1 cellular context compared by ENCODE assay signal in genomic region chr1:151716771-151717631, GRCh38.
A peak's percentile ranks its signal among the peaks of the same experiment; 100 is the strongest.
TF ChIP-seq lines count a peak whose summit lies in the region.

Gene CELF3, minus strand, starts transcription at chr1:151716803. Its CDS starts 783 bp downstream, at chr1:151716020.

TF ChIP-seq in K562, 482 proteins besides CTCF, POLR2A, EP300 and RAD21 (continued from another document and continues in another):
- TF ChIP-seq SNAPC5 (CRISPR knock-in tag; IDR thresholded peaks at IDR 0.05): no peak
- no peak for TF ChIP-seq ZFP91 (CRISPR knock-in tag; IDR thresholded peaks at IDR 0.05)
- TF ChIP-seq PHB (CRISPR knock-in tag; IDR thresholded peaks at IDR 0.05): no peak
- no peak for TF ChIP-seq E2F4 (CRISPR knock-in tag; IDR thresholded peaks at IDR 0.05; ENCODE audit: low read depth)
- peak; percentile 31; the same call in 1 of the 2 replicates for TF ChIP-seq SMARCA4 (IDR thresholded peaks at IDR 0.05)
- no peak for TF ChIP-seq THRA (IDR thresholded peaks at IDR 0.05)
- no peak for TF ChIP-seq ZZZ3 (IDR thresholded peaks at IDR 0.05)
- TF ChIP-seq MCM3 (IDR thresholded peaks at IDR 0.05): no peak
- no peak for TF ChIP-seq DACH1 (IDR thresholded peaks at IDR 0.05; ENCODE audit: partially characterized antibody)
- TF ChIP-seq PCBP1 (IDR thresholded peaks at IDR 0.05; ENCODE audit: low read depth, low read length, poor library complexity, severe bottlenecking): no peak
- peak; percentile 93 for TF ChIP-seq REST (CRISPR knock-in tag; IDR thresholded peaks at IDR 0.05; ENCODE audit: low read depth)
- no peak for TF ChIP-seq PHF20 (IDR thresholded peaks at IDR 0.05; ENCODE audit: partially characterized antibody)
- TF ChIP-seq ZNF696 (CRISPR knock-in tag; conservative IDR thresholded peaks at IDR 0.05): no peak
- TF ChIP-seq USF1 (CRISPR knock-in tag; IDR thresholded peaks at IDR 0.05): no peak
- TF ChIP-seq ZNF75A (CRISPR knock-in tag; IDR thresholded peaks at IDR 0.05): no peak
- TF ChIP-seq ZNF436 (CRISPR knock-in tag; IDR thresholded peaks at IDR 0.05): no peak
- TF ChIP-seq ATF1 (CRISPR knock-in tag; IDR thresholded peaks at IDR 0.05): no peak
- TF ChIP-seq ATF1 (tag; IDR thresholded peaks at IDR 0.05): peak; percentile 62
- 0 out of 2 replicates have a peak, but pooled peaks have one; percentile 46 for TF ChIP-seq SNIP1 (IDR thresholded peaks at IDR 0.05; ENCODE audit: low read depth)
- peak; percentile 9; the same call in 1 of the 2 replicates for TF ChIP-seq STAT5A (IDR thresholded peaks at IDR 0.05; ENCODE audit: borderline replicate concordance, low read length)
- TF ChIP-seq TBL1XR1 (IDR thresholded peaks at IDR 0.05; ENCODE audit: low read length in 2 of 2): 0 out of 4 replicates have a peak, but pooled peaks of 1 of the 2 experiments have one; percentile 20
- no peak for TF ChIP-seq XRCC4 (IDR thresholded peaks at IDR 0.05; ENCODE audit: extremely low read depth, insufficient read depth, insufficient read length)
- TF ChIP-seq POLR3A (IDR thresholded peaks at IDR 0.05; ENCODE audit: borderline replicate concordance, extremely low read depth, insufficient read depth, insufficient read length): no peak
- no peak for TF ChIP-seq SMARCB1 (IDR thresholded peaks at IDR 0.05; ENCODE audit: insufficient read length, low read depth)
- peak; percentile 34; the same call in 1 of the 2 replicates for TF ChIP-seq HLTF (IDR thresholded peaks at IDR 0.05)
- peak in 1 of 2 experiments; percentile 56; a peak in 2 of 4 replicates for TF ChIP-seq KDM1A (IDR thresholded peaks at IDR 0.05)
- no peak for TF ChIP-seq PKNOX1 (IDR thresholded peaks at IDR 0.05)
- TF ChIP-seq ZNF644 (tag; IDR thresholded peaks at IDR 0.05; ENCODE audit: low read depth): no peak
- 0 out of 2 replicates have a peak, but pooled peaks have one; percentile 17 for TF ChIP-seq ATF4 (CRISPR knock-in tag; IDR thresholded peaks at IDR 0.05)
- peak; percentile 75; the same call in 1 of the 2 replicates for TF ChIP-seq KLF13 (tag; IDR thresholded peaks at IDR 0.05; ENCODE audit: borderline replicate concordance, low read depth)
- peak; percentile 62 for TF ChIP-seq SOX6 (IDR thresholded peaks at IDR 0.05)
- no peak for TF ChIP-seq RBM14 (IDR thresholded peaks at IDR 0.05; ENCODE audit: borderline replicate concordance, insufficient read depth, low read depth, low read length)
- TF ChIP-seq ZNF24 (IDR thresholded peaks at IDR 0.05): no peak
- no peak for TF ChIP-seq DLX4 (CRISPR knock-in tag; IDR thresholded peaks at IDR 0.05)
- TF ChIP-seq E2F3 (CRISPR knock-in tag; IDR thresholded peaks at IDR 0.05): no peak
- TF ChIP-seq ZBTB7A (IDR thresholded peaks at IDR 0.05; ENCODE audit: borderline replicate concordance, control insufficient read depth, low read depth, low read length): peak; percentile 44; the same call in 1 of the 2 replicates
- no peak for TF ChIP-seq ARID3A (IDR thresholded peaks at IDR 0.05; ENCODE audit: borderline replicate concordance, low read depth, low read length)
- peak in 1 of 2 experiments; percentile 100 for TF ChIP-seq NCOA2 (IDR thresholded peaks at IDR 0.05; ENCODE audit: partially characterized antibody in 2 of 2)
- TF ChIP-seq CREB3 (tag; conservative IDR thresholded peaks at IDR 0.05; ENCODE audit: low read depth): no peak
- TF ChIP-seq HMG20B (CRISPR knock-in tag; IDR thresholded peaks at IDR 0.05): no peak
- no peak for TF ChIP-seq CBX1 (IDR thresholded peaks at IDR 0.05; ENCODE audit: low read depth)
- TF ChIP-seq ZNF316 (IDR thresholded peaks at IDR 0.05): no peak
- TF ChIP-seq EP400 (IDR thresholded peaks at IDR 0.05): no peak
- TF ChIP-seq MIER1 (IDR thresholded peaks at IDR 0.05; ENCODE audit: low read depth): peak; percentile 98
- 0 out of 2 replicates have a peak, but pooled peaks have one; percentile 19 for TF ChIP-seq ATF6 (CRISPR knock-in tag; IDR thresholded peaks at IDR 0.05)
- TF ChIP-seq DMBX1 (CRISPR knock-in tag; IDR thresholded peaks at IDR 0.05; ENCODE audit: borderline replicate concordance): 0 out of 2 replicates have a peak, but pooled peaks have one; percentile 22
- no peak for TF ChIP-seq PATZ1 (CRISPR knock-in tag; IDR thresholded peaks at IDR 0.05; ENCODE audit: borderline replicate concordance)
- TF ChIP-seq ZC3H11A (IDR thresholded peaks at IDR 0.05; ENCODE audit: low read depth, low read length): no peak
